Comparison of ENCODE assay signal across 21 cellular contexts in genomic region chr3:197507081-197507480, GRCh38. TPM values are rescaled to one million over a fixed set of nuclear protein-coding genes. Genes with fewer than 3 reads are reported as not detected.
DNase-seq lines count a peak whose midpoint lies in the region; ATAC-seq and TF ChIP-seq lines count a peak whose summit lies in the region.
"Had no signal": no experiment of that assay in that cellular context is flagged by ENCODE, and none has a peak within 500 bp of the region (broad histone marks: within the 10 kb centered on the region; RNA-seq: fewer than 3 reads in every experiment).

No MANE protein-coding gene starts in this region.

- H3K27me3 ChIP-seq in HAP-1 (ENCODE audit: low read depth): no peaks in the 10 kb centered on the region
- H3K27me3 ChIP-seq in foreskin keratinocyte: no peaks in the 10 kb centered on the region
- H3K27me3 ChIP-seq in neural progenitor cell: no peaks in the 10 kb centered on the region

- TF ChIP-seq CTCF in foreskin keratinocyte (conservative IDR thresholded peaks at IDR 0.05) (no peak), neural progenitor cell (IDR thresholded peaks at IDR 0.05) (no peak)

- DNase-seq in HAP-1 (ENCODE audit: low spot score in 2 of 2) (peak; percentile 39 to 49), NCI-H82 treated with DMSO at 0.1 percent for 48 hours (lab: John Stamatoyannopoulos, UW; ENCODE audit: unreplicated experiment) (peak; percentile 77), foreskin keratinocyte (peak; percentile 86 to 93), substantia nigra (lab: John Stamatoyannopoulos, UW) (no peak), neural progenitor cell (ENCODE audit: low spot score) (no peak)
- no peak for DNase-seq in activated T-cell treated with anti-CD3 and anti-CD28 coated beads, Interleukin-2, amount 50 U/mL, for 48 hours
- DNase-seq: Calu3; CD4-positive, CD25-positive, alpha-beta regulatory T cell; GDM1; GM23248; KG1; NCI-H1092; NCI-H2081 treated with DMSO at 0.1 percent for 48 hours; NCI-H2227 treated with DMSO at 0.1 percent for 48 hours; NCI-H526; NK-92 treated with Interleukin-12 subunit alpha and Interleukin-12 subunit beta, amount 100 ng/mL, for 24 hours; SIG-M5 had no signal

- ATAC-seq in foreskin keratinocyte (peak; percentile 83), HG03571 (IDR thresholded peaks at IDR 0.05; ENCODE audit: unreplicated experiment) (no peak)
- ATAC-seq: GM12878, HCT116 had no signal

- peaks cover 17% of the 10 kb centered on the region for H3K27me3 Mint-ChIP-seq in neural progenitor cell (ENCODE audit: insufficient read depth, low read depth)
- H3K27me3 Mint-ChIP-seq: B cell; CD4-positive, CD25-positive, alpha-beta regulatory T cell had no signal

- H3K4me1 Mint-ChIP-seq in neural progenitor cell: peaks cover 36% of the 10 kb centered on the region

- H4K20me1 ChIP-seq in neural progenitor cell (ENCODE audit: low read depth): no peaks in the 10 kb centered on the region

- no peaks in the 10 kb centered on the region for H3K79me2 ChIP-seq in neural progenitor cell (ENCODE audit: low read depth)

- H3K4me1 ChIP-seq in HAP-1: peaks cover 14% of the 10 kb centered on the region
- H3K4me1 ChIP-seq in foreskin keratinocyte: no peaks in the 10 kb centered on the region
- peaks cover 15% of the 10 kb centered on the region for H3K4me1 ChIP-seq in neural progenitor cell

- in situ Hi-C loops in HAP-1 (cut with MboI; ENCODE audit: low sequenced_read_pairs): loop anchor here (10.0 to 25.0 kb wide), 3 partner anchors 252 to 495 kb away; no protein-coding TSS in a partner anchor

- H3K9ac ChIP-seq in neural progenitor cell: no peak overlapping the region
- H3K9ac ChIP-seq: GM23248 had no signal

- no peak overlapping the region for H3K27ac Mint-ChIP-seq in neural progenitor cell
- H3K27ac Mint-ChIP-seq: B cell; CD4-positive, CD25-positive, alpha-beta regulatory T cell had no signal

- H3K27ac ChIP-seq in foreskin keratinocyte: peak overlapping the region; percentile 58
- peak overlapping the region; percentile 22 for H3K27ac ChIP-seq in substantia nigra (ENCODE audit: low read depth, low read length, poor library complexity, severe bottlenecking)
- no peak overlapping the region for H3K27ac ChIP-seq in neural progenitor cell
- H3K27ac ChIP-seq: GM23248 had no signal

- no peak overlapping the region for H3K4me2 ChIP-seq in neural progenitor cell

- no peak overlapping the region for H3K4me3 ChIP-seq in HAP-1
- no peak overlapping the region for H3K4me3 ChIP-seq in neural progenitor cell
- H3K4me3 ChIP-seq: GM12878, GM23248 had no signal

- H3K9me3 Mint-ChIP-seq in neural progenitor cell: no peaks in the 10 kb centered on the region
- H3K9me3 Mint-ChIP-seq: CD4-positive, CD25-positive, alpha-beta regulatory T cell had no signal

- H3K36me3 ChIP-seq in HAP-1 (replicated peaks) (no peaks in the 10 kb centered on the region; the same call in 1 of the 2 replicates), neural progenitor cell (no peaks in the 10 kb centered on the region)

- no peak overlapping the region for H3K4me3 Mint-ChIP-seq in neural progenitor cell
- H3K4me3 Mint-ChIP-seq: B cell; CD4-positive, CD25-positive, alpha-beta regulatory T cell had no signal

- no peaks in the 10 kb centered on the region for H3F3A ChIP-seq in neural progenitor cell (ENCODE audit: low read depth)

- no peak overlapping the region for H2AFZ ChIP-seq in neural progenitor cell (replicated peaks)
- H2AFZ ChIP-seq: GM23248 had no signal

- H3K9me3 ChIP-seq in HAP-1 (no peaks in the 10 kb centered on the region), neural progenitor cell (ENCODE audit: low read depth) (no peaks in the 10 kb centered on the region)

- peaks cover 1% of the 10 kb centered on the region for H3K36me3 Mint-ChIP-seq in neural progenitor cell

RNA-seq across cellular contexts. Expression of gene BDH1, which starts 48.7 kb away (rescaled TPM):
- total RNA-seq in foreskin keratinocyte: 19.9 and 27.8 TPM in 2 replicates
- polyA plus RNA-seq in foreskin keratinocyte: 26.3 and 35.9 TPM in 2 replicates
- total RNA-seq in neural progenitor cell (ENCODE audit: low replicate concordance): 14.1 and 19.4 TPM in 2 replicates

Comparison
In these comparisons a context has a peak if more than half of its experiments do, and no peak if none do; other contexts are left out.
1. DNase-seq: peak in HAP-1 (2 of 2), NCI-H82 treated with DMSO at 0.1 percent for 48 hours (single experiment) and foreskin keratinocyte (2 of 2); none in substantia nigra (0 of 49), neural progenitor cell (single experiment) and activated T-cell treated with anti-CD3 and anti-CD28 coated beads, Interleukin-2, amount 50 U/mL, for 48 hours (0 of 2).